Comparison of ENCODE assay signal across 8 cellular contexts in the genomic region with DNA sequence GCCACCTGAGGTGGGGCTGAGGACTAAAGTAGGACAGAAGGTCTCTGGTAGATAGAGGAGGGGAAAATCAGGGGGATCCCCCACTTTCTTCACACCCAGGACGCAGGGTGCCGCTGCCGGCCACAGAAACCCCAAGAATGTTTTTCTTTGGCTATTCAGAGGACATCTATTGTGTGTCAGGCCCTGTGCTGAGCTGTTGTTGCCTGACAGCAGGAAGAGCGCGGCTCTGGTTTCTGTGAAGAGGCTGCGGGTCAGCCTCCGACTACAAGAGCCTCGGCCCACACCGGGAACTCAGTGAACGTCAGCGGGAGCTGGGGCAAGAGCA. TPM values are rescaled to one million over a fixed set of nuclear protein-coding genes. Genes with fewer than 3 reads are reported as not detected.
DNase-seq lines count a peak whose midpoint lies in the region; ATAC-seq and TF ChIP-seq lines count a peak whose summit lies in the region.

No MANE protein-coding gene starts in this region.

- peak overlapping the region; percentile 91 for H3K9ac ChIP-seq in DND-41 (ENCODE audit: low read depth, low read length)

- H3K4me3 Mint-ChIP-seq in IgD-negative memory B cell (peak overlapping the region; percentile 94 to 99 (median 98)), progenitor cell of endocrine pancreas (ENCODE audit: low read depth) (peak overlapping the region; percentile 97)

- DNase-seq in DND-41 (no peak), foreskin fibroblast (peak in 1 of 2 donors; percentile 64), progenitor cell of endocrine pancreas (ENCODE audit: low spot score, unreplicated experiment) (no peak), 8988T (no peak), NCI-H345 (lab: John Stamatoyannopoulos, UW) (no peak)
- DNase-seq in activated CD8-positive, alpha-beta memory T cell treated with anti-CD3 and anti-CD28 coated beads, Interleukin-2, amount 50 U/mL, for 24 hours (ENCODE audit: extremely low read depth), result peak; percentile 44

- H3K9me3 Mint-ChIP-seq in IgD-negative memory B cell (no peaks in the 10 kb centered on the region), progenitor cell of endocrine pancreas (ENCODE audit: low read depth) (no peaks in the 10 kb centered on the region)

- peaks cover 52% of the 10 kb centered on the region for H3K4me1 ChIP-seq in DND-41 (ENCODE audit: insufficient read depth, low read length)

- H3K4me1 Mint-ChIP-seq in IgD-negative memory B cell (peaks cover 29 to 57% (median 48%) of the 10 kb centered on the region in 3 donors), progenitor cell of endocrine pancreas (ENCODE audit: low read depth) (peaks cover 55% of the 10 kb centered on the region)

- H4K20me1 ChIP-seq in DND-41 (ENCODE audit: insufficient read depth, low read length), result no peaks in the 10 kb centered on the region

- peak overlapping the region; percentile 92 for H3K27ac ChIP-seq in DND-41 (ENCODE audit: low read length)

- peak; percentile 22 for ATAC-seq in DND-41 (ENCODE audit: insufficient read depth, low read depth)
- ATAC-seq in GM21367 (IDR thresholded peaks at IDR 0.05; ENCODE audit: unreplicated experiment), result peak; percentile 31

- peak overlapping the region; percentile 77 for H2AFZ ChIP-seq in DND-41 (ENCODE audit: low read depth, low read length)

- TF ChIP-seq CTCF in DND-41 (IDR thresholded peaks at IDR 0.05; ENCODE audit: borderline replicate concordance, extremely low read depth, low read length, poor library complexity, severe bottlenecking), result peak; percentile 10
- no peak for TF ChIP-seq CTCF in foreskin fibroblast (IDR thresholded peaks at IDR 0.05; ENCODE audit: low read depth, low read length)
- no peak for TF ChIP-seq CTCF in progenitor cell of endocrine pancreas (IDR thresholded peaks at IDR 0.05; ENCODE audit: unreplicated experiment)

- H3K4me2 ChIP-seq in DND-41 (ENCODE audit: insufficient read depth, low read length), result peak overlapping the region; percentile 91

- H3K27ac Mint-ChIP-seq in IgD-negative memory B cell, result peak overlapping the region; percentile 94 to 99 (median 97)
- peak overlapping the region; percentile 99 for H3K27ac Mint-ChIP-seq in progenitor cell of endocrine pancreas

- peaks cover 7% of the 10 kb centered on the region; the same call in 1 of the 2 replicates for H3K36me3 ChIP-seq in DND-41 (ENCODE audit: insufficient read depth, low read length)

- peaks cover 9% of the 10 kb centered on the region for H3K79me2 ChIP-seq in DND-41 (ENCODE audit: insufficient read depth, low read length)

- H3K4me3 ChIP-seq in DND-41 (ENCODE audit: low read depth in 1 of 2, low read length in 2 of 2) (peak overlapping the region; percentile 70 to 76), foreskin fibroblast (ENCODE audit: low read depth in 1 of 2, low read length in 2 of 2) (peak overlapping the region; percentile 67 to 73)

- H3K27me3 Mint-ChIP-seq in IgD-negative memory B cell, result peaks cover 1% of the 10 kb centered on the region
- H3K27me3 Mint-ChIP-seq in progenitor cell of endocrine pancreas, result no peaks in the 10 kb centered on the region

- no peaks in the 10 kb centered on the region for H3K9me3 ChIP-seq in DND-41 (ENCODE audit: insufficient read depth, low read length, severe bottlenecking)

- no peaks in the 10 kb centered on the region for H3K27me3 ChIP-seq in DND-41 (ENCODE audit: insufficient read depth, low read length, poor library complexity)

- H3K36me3 Mint-ChIP-seq in IgD-negative memory B cell (peaks cover 4% of the 10 kb centered on the region), progenitor cell of endocrine pancreas (ENCODE audit: insufficient read depth) (peaks cover 6% of the 10 kb centered on the region)

RNA-seq across cellular contexts. Expression of a gene that starts 0.4 kb away (rescaled TPM):
- 10.6 TPM for polyA plus RNA-seq in IgD-negative memory B cell
- 10.2 and 12.1 TPM in 2 replicates for total RNA-seq in progenitor cell of endocrine pancreas

RNA-seq across cellular contexts. Expression of a gene that starts 39.1 kb away (rescaled TPM):
- 4.3 TPM for polyA plus RNA-seq in IgD-negative memory B cell
- total RNA-seq in progenitor cell of endocrine pancreas, result 22.9 and 26.1 TPM in 2 replicates
